10 cellular contexts compared by ENCODE assay signal in genomic region chr3:129604942-129605592, GRCh38. TPM values are rescaled to one million over a fixed set of nuclear protein-coding genes. Genes with fewer than 3 reads are reported as not detected.
DNase-seq lines count a peak whose midpoint lies in the region; ATAC-seq, FAIRE-seq and TF ChIP-seq lines count a peak whose summit lies in the region.
"Had no signal": no experiment of that assay in that cellular context is flagged by ENCODE, and none has a peak within 500 bp of the region (broad histone marks: within the 10 kb centered on the region; RNA-seq: fewer than 3 reads in every experiment).

No MANE protein-coding gene starts in this region.

- H3K9me2 ChIP-seq in MM.1S (replicated peaks; ENCODE audit: insufficient read depth, low read length) = no peaks in the 10 kb centered on the region

- CTCF ChIA-PET in A549 (lab: Yijun Ruan, JAX) = interaction anchor here (1.2 to 1.8 kb wide), 6 partner anchors 9 to 220 kb away, joined by 3 to 13 read pairs (median 6); no protein-coding TSS in a partner anchor

- no peak for TF ChIP-seq RAD21 in A549 (conservative IDR thresholded peaks at IDR 0.05 in 1 of 2, IDR thresholded peaks at IDR 0.05 in 1 of 2)

- ATAC-seq in A549 (peak; percentile 9 to 45; a peak in 5 of 6 replicates), GM21360 (IDR thresholded peaks at IDR 0.05; ENCODE audit: unreplicated experiment) (no peak)

- H3K9me3 ChIP-seq in A549 = no peaks in the 10 kb centered on the region
- no peaks in the 10 kb centered on the region for H3K9me3 ChIP-seq in muscle layer of colon (ENCODE audit: low read length)
- H3K9me3 ChIP-seq in MM.1S (replicated peaks; ENCODE audit: insufficient read depth, low read length) = no peaks in the 10 kb centered on the region

- peak overlapping the region; percentile 95 for H3K4me3 Mint-ChIP-seq in HFFc6

- peaks cover 81% of the 10 kb centered on the region for H3K4me1 Mint-ChIP-seq in HFFc6 (ENCODE audit: low read depth)

- peak overlapping the region; percentile 89 for H3K4me3 ChIP-seq in A549
- H3K4me3 ChIP-seq in coronary artery = peak overlapping the region; percentile 92
- peak overlapping the region; percentile 37 to 63 for H3K4me3 ChIP-seq in muscle layer of colon (ENCODE audit: low read depth in 1 of 2, low read length in 2 of 2)
- H3K4me3 ChIP-seq in MM.1S (ENCODE audit: low read length) = no peak overlapping the region
- H3K4me3 ChIP-seq: GM12878 had no signal

- H2AFZ ChIP-seq in MM.1S (ENCODE audit: low read length) = no peak overlapping the region

- no peaks in the 10 kb centered on the region for H4K20me1 ChIP-seq in MM.1S (ENCODE audit: insufficient read depth, low read length)

- no peak for TF ChIP-seq EP300 in A549 (IDR thresholded peaks at IDR 0.05)

- TF ChIP-seq CTCF in A549 (IDR thresholded peaks at IDR 0.05) = no peak
- no peak; the same call in 1 of the 2 replicates for TF ChIP-seq CTCF in HFFc6 (IDR thresholded peaks at IDR 0.05)
- TF ChIP-seq CTCF in coronary artery (IDR thresholded peaks at IDR 0.05) = no peak
- TF ChIP-seq CTCF in MM.1S (IDR thresholded peaks at IDR 0.05; ENCODE audit: low read length) = no peak

- TF ChIP-seq POLR2A in A549 (IDR thresholded peaks at IDR 0.05; ENCODE audit: low read length) (no peak), erythroblast (IDR thresholded peaks at IDR 0.05; ENCODE audit: low read length) (no peak)

- peak overlapping the region; percentile 33 for H3K27ac Mint-ChIP-seq in HFFc6

- H3K79me2 ChIP-seq in MM.1S (ENCODE audit: low read length) = no peaks in the 10 kb centered on the region

- WGBS in A549 (ENCODE audit: missing lambda C conversion rate) = 65% methylated on average over 8 of the region's 69 CpGs

- H3K4me2 ChIP-seq in A549 (peak overlapping the region; percentile 86), MM.1S (ENCODE audit: low read depth, low read length) (no peak overlapping the region)

- no peak for FAIRE-seq in A549 (lab: Jason Lieb, UNC)
- FAIRE-seq: GM12878 had no signal

- no peaks in the 10 kb centered on the region for H3K36me3 Mint-ChIP-seq in HFFc6 (ENCODE audit: low read depth)

- DNase-seq in A549 (ENCODE audit: low read depth in 1 of 2, low spot score in 1 of 2) = no peak
- DNase-seq in HFFc6 = no peak
- DNase-seq in coronary artery (ENCODE audit: low spot score) = no peak
- DNase-seq in erythroblast (lab: John Stamatoyannopoulos, UW) = no peak
- no peak for DNase-seq in MM.1S
- no peak for DNase-seq in NCI-H82 (lab: John Stamatoyannopoulos, UW)

- H3K27ac ChIP-seq in A549 = peak overlapping the region; percentile 86 to 97
- peak overlapping the region; percentile 94 to 98 for H3K27ac ChIP-seq in coronary artery
- no peak overlapping the region for H3K27ac ChIP-seq in muscle layer of colon (ENCODE audit: low read depth, low read length)
- no peak overlapping the region for H3K27ac ChIP-seq in MM.1S (ENCODE audit: low read length)

- H3K27me3 ChIP-seq in muscle layer of colon (ENCODE audit: control insufficient read depth in 1 of 2, insufficient read depth in 2 of 2, low read length in 2 of 2) (peaks cover 0 to 6% of the 10 kb centered on the region in 2 donors), MM.1S (replicated peaks; ENCODE audit: insufficient read depth, low read length) (peaks cover 38% of the 10 kb centered on the region)

- POLR2A ChIA-PET in A549 (lab: Yijun Ruan, JAX) = interaction anchor here (1.0 kb wide), 1 partner anchor 22 kb away, joined by 10 read pairs; no protein-coding TSS in a partner anchor

- H3K9ac ChIP-seq in muscle layer of colon (ENCODE audit: low read length) (no peak overlapping the region), MM.1S (ENCODE audit: low read length) (no peak overlapping the region)

- no peaks in the 10 kb centered on the region for H3K9me3 Mint-ChIP-seq in HFFc6
- H3K9me3 Mint-ChIP-seq: T-helper 1 cell treated with Interleukin-12 subunit alpha and Interleukin-12 subunit beta and Interleukin-4 antibody, amounts not matched to agents 30 μg/mL and 1 μg/mL, for 36 hours had no signal

- no peaks in the 10 kb centered on the region for H3K36me3 ChIP-seq in muscle layer of colon (ENCODE audit: insufficient read depth, low read length)
- H3K36me3 ChIP-seq in MM.1S (replicated peaks; ENCODE audit: insufficient read depth, low read length) = no peaks in the 10 kb centered on the region

- no peaks in the 10 kb centered on the region; the same call in 1 of the 2 replicates for H3K27me3 Mint-ChIP-seq in HFFc6 (ENCODE audit: insufficient read depth)

- H3K4me1 ChIP-seq in A549 (peaks cover 68% of the 10 kb centered on the region), muscle layer of colon (ENCODE audit: insufficient read depth, low read length) (peaks cover 53% of the 10 kb centered on the region), MM.1S (ENCODE audit: low read length) (0 out of 2 replicates have a peak, but pooled peaks cover 2% of the 10 kb centered on the region)

- H3F3A ChIP-seq in MM.1S (ENCODE audit: insufficient read depth, low read length) = no peaks in the 10 kb centered on the region

TF ChIP-seq in A549, 52 proteins besides CTCF, POLR2A, EP300 and RAD21:
- TF ChIP-seq HES2 (IDR thresholded peaks at IDR 0.05) (no peak), ZSCAN20 (CRISPR knock-in tag; IDR thresholded peaks at IDR 0.05) (no peak), FOSL2 (IDR thresholded peaks at IDR 0.05) (no peak), FOSL2 (CRISPR knock-in tag; IDR thresholded peaks at IDR 0.05) (no peak), ZFP36 (IDR thresholded peaks at IDR 0.05; ENCODE audit: borderline replicate concordance, partially characterized antibody) (no peak), ESRRA (IDR thresholded peaks at IDR 0.05; ENCODE audit: borderline replicate concordance, low read length) (no peak), HEYL (CRISPR knock-in tag; IDR thresholded peaks at IDR 0.05) (no peak), PBX3 (IDR thresholded peaks at IDR 0.05) (no peak), GATA3 (IDR thresholded peaks at IDR 0.05; ENCODE audit: borderline replicate concordance) (no peak), NPAS2 (CRISPR knock-in tag; IDR thresholded peaks at IDR 0.05; ENCODE audit: borderline replicate concordance) (no peak), NFE2L2 (conservative IDR thresholded peaks at IDR 0.05; ENCODE audit: low read length) (no peak), TP53 (CRISPR knock-in tag; IDR thresholded peaks at IDR 0.05) (no peak), MAX (IDR thresholded peaks at IDR 0.05) (no peak), RCOR1 (IDR thresholded peaks at IDR 0.05; ENCODE audit: low read depth, low read length) (no peak), BCL3 (IDR thresholded peaks at IDR 0.05) (no peak), ELK1 (IDR thresholded peaks at IDR 0.05; ENCODE audit: low read depth, low read length) (no peak), NR3C1 (IDR thresholded peaks at IDR 0.05) (no peak), SMC3 (IDR thresholded peaks at IDR 0.05) (no peak), KDM5A (IDR thresholded peaks at IDR 0.05) (no peak)

RNA-seq across cellular contexts. Expression of gene PLXND1, which starts 1.4 kb away (rescaled TPM):
- polyA plus RNA-seq in A549 (2011; rRNA removed) = 26.8 and 49.3 TPM in 2 replicates
- 37.6 and 41.4 TPM in 2 replicates for polyA plus RNA-seq in A549 (2012; cell fraction: cytosol; rRNA removed)
- polyA plus RNA-seq in A549 (2012; cell fraction: nucleus; rRNA removed) = 133 and 136 TPM in 2 replicates
- polyA plus RNA-seq in A549 (2017; fragmentation: RNase III; extraction: RNeasy Plus Mini Kit Qiagen cat#74134 plus additional on column Dnase treatment) = 47.2 to 72.6 TPM (median 58.6 TPM) in 3 replicates
- 49.8 and 54.9 TPM in 2 replicates for polyA minus RNA-seq in A549 (2011; rRNA and poly(A)+ RNA removed)
- total RNA-seq in HFFc6 (2021; fragmentation: NEBNext Ultra II Directional; extraction: Animal tissue kit (Norgen Biotek cat#: 25700)) = 100 to 1,000 TPM in 5 of 6 experiments, 10 to 100 TPM in 1; 86.7 to 118 (median 108) TPM

Comparison
In these comparisons a context has a peak if more than half of its experiments do, and no peak if none do; other contexts are left out.
1. H3K27ac ChIP-seq: peak in A549 (2 of 2) and coronary artery (2 of 2); none in muscle layer of colon (single experiment) and MM.1S (single experiment).